Comparison of ENCODE assay signal across 18 cellular contexts in genomic region chr22:27284314-27284713, GRCh38.
DNase-seq lines count a peak whose midpoint lies in the region; ATAC-seq and TF ChIP-seq lines count a peak whose summit lies in the region.
"Had no signal": no experiment of that assay in that cellular context is flagged by ENCODE, and none has a peak within 500 bp of the region (broad histone marks: within the 10 kb centered on the region; RNA-seq: fewer than 3 reads in every experiment).

No MANE protein-coding gene starts in this region.

- H3K14ac ChIP-seq in neuronal stem cell (ENCODE audit: low read length) = no peak overlapping the region

- no peak for TF ChIP-seq POLR2A in upper lobe of left lung (IDR thresholded peaks at IDR 0.05)

- H2BK5ac ChIP-seq in neuronal stem cell (ENCODE audit: low read length) = no peak overlapping the region

- no peak overlapping the region for H3K4ac ChIP-seq in neuronal stem cell (ENCODE audit: low read length)

- H3K36me3 Mint-ChIP-seq in brain = peaks cover 5% of the 10 kb centered on the region
- no peaks in the 10 kb centered on the region for H3K36me3 Mint-ChIP-seq in activated T-helper 1 cell treated with anti-CD3 and anti-CD28 coated beads, Interleukin-12 subunit alpha, Interleukin-12 subunit beta, Interleukin-2, Interleukin-4 antibody, amounts not matched to agents 30 ng/mL and 10 ng/mL and 1 ng/mL, durations not matched to agents 14 hours and 24 hours and 36 hours (ENCODE audit: low read depth)
- H3K36me3 Mint-ChIP-seq: CD8-positive, alpha-beta T cell had no signal

- H3K9ac ChIP-seq in neuronal stem cell (ENCODE audit: low read depth, low read length, poor library complexity) = no peak overlapping the region
- H3K9ac ChIP-seq: BLaER1 treated with 17β-estradiol and CSF1 and Interleukin-3, amounts not matched to agents 10 nM and 100 nM had no signal

- no peak overlapping the region for H3K4me3 Mint-ChIP-seq in brain
- no peak overlapping the region for H3K4me3 Mint-ChIP-seq in activated T-helper 1 cell treated with anti-CD3 and anti-CD28 coated beads, Interleukin-12 subunit alpha, Interleukin-12 subunit beta, Interleukin-2, Interleukin-4 antibody, amounts not matched to agents 30 ng/mL and 10 ng/mL and 1 ng/mL, durations not matched to agents 14 hours and 24 hours and 36 hours
- H3K4me3 Mint-ChIP-seq: B cell; CD4-positive, alpha-beta T cell; CD8-positive, alpha-beta T cell had no signal

- no peaks in the 10 kb centered on the region for H3K79me1 ChIP-seq in neuronal stem cell (ENCODE audit: low read depth, low read length)

- H3K36me3 ChIP-seq in OCI-LY7 (ENCODE audit: insufficient read depth, low read length) = no peaks in the 10 kb centered on the region
- H3K36me3 ChIP-seq in neuronal stem cell (replicated peaks in 1 of 2; ENCODE audit: control insufficient read depth in 2 of 2, insufficient read depth in 2 of 2, low read length in 2 of 2) = no peaks in the 10 kb centered on the region
- no peaks in the 10 kb centered on the region for H3K36me3 ChIP-seq in upper lobe of left lung
- H3K36me3 ChIP-seq: BLaER1 treated with 17β-estradiol and CSF1 and Interleukin-3, amounts not matched to agents 10 nM and 100 nM had no signal

- no peak overlapping the region for H4K91ac ChIP-seq in neuronal stem cell (ENCODE audit: low read depth, low read length, poor library complexity)

- peaks cover 6% of the 10 kb centered on the region for H3K4me1 ChIP-seq in OCI-LY7 (ENCODE audit: insufficient read depth, low read length, poor library complexity, severe bottlenecking)
- H3K4me1 ChIP-seq in neuronal stem cell (ENCODE audit: control insufficient read depth in 2 of 2, insufficient read depth in 1 of 2, low read depth in 1 of 2, low read length in 2 of 2) = peaks cover 3 to 31% of the 10 kb centered on the region in 2 donors
- H3K4me1 ChIP-seq in upper lobe of left lung = no peaks in the 10 kb centered on the region
- H3K4me1 ChIP-seq: Caco-2 had no signal

- H3K27me3 ChIP-seq in neuronal stem cell (ENCODE audit: control insufficient read depth in 3 of 3, insufficient read depth in 3 of 3, low read depth in 1 of 3, low read length in 3 of 3) (no peaks in the 10 kb centered on the region), upper lobe of left lung (no peaks in the 10 kb centered on the region)
- H3K27me3 ChIP-seq: BLaER1 treated with 17β-estradiol and CSF1 and Interleukin-3, amounts not matched to agents 10 nM and 100 nM had no signal

- POLR2A ChIA-PET in OCI-LY7 (lab: Charles Lee) = no interaction called here

- no peaks in the 10 kb centered on the region for H3K79me2 ChIP-seq in OCI-LY7 (ENCODE audit: insufficient read depth, low read depth, low read length)

- no peaks in the 10 kb centered on the region for H3K9me2 ChIP-seq in OCI-LY7 (ENCODE audit: insufficient read depth, low read length)

- H3K27me3 Mint-ChIP-seq in brain = peaks cover 6% of the 10 kb centered on the region
- H3K27me3 Mint-ChIP-seq in activated T-helper 1 cell treated with anti-CD3 and anti-CD28 coated beads, Interleukin-12 subunit alpha, Interleukin-12 subunit beta, Interleukin-2, Interleukin-4 antibody, amounts not matched to agents 30 ng/mL and 10 ng/mL and 1 ng/mL, durations not matched to agents 14 hours and 24 hours and 36 hours (ENCODE audit: insufficient read depth) = no peaks in the 10 kb centered on the region

- H2BK120ac ChIP-seq in neuronal stem cell (ENCODE audit: low read depth, low read length) = no peak overlapping the region

- no peak overlapping the region for H3K27ac ChIP-seq in OCI-LY7 (ENCODE audit: low read depth, low read length, poor library complexity, severe bottlenecking)
- no peak overlapping the region for H3K27ac ChIP-seq in neuronal stem cell (replicated peaks; ENCODE audit: low read length)
- no peak overlapping the region for H3K27ac ChIP-seq in upper lobe of left lung
- H3K27ac ChIP-seq: BLaER1 treated with 17β-estradiol and CSF1 and Interleukin-3, amounts not matched to agents 10 nM and 100 nM; C4-2B had no signal

- no CpG with 5 or more reads among the region's 7 CpGs for WGBS in neuronal stem cell (ENCODE audit: extremely low coverage in 2 of 2, insufficient read length in 2 of 2, insufficient replicate concordance in 1 of 2), 2 donors
- 94 to 95% methylated on average over 7 of the region's 7 CpGs for WGBS in upper lobe of left lung, 2 donors

- H3K4me1 Mint-ChIP-seq in brain = peaks cover 50% of the 10 kb centered on the region
- H3K4me1 Mint-ChIP-seq in activated T-helper 1 cell treated with anti-CD3 and anti-CD28 coated beads, Interleukin-12 subunit alpha, Interleukin-12 subunit beta, Interleukin-2, Interleukin-4 antibody, amounts not matched to agents 30 ng/mL and 10 ng/mL and 1 ng/mL, durations not matched to agents 14 hours and 24 hours and 36 hours (ENCODE audit: low read depth) = no peaks in the 10 kb centered on the region
- H3K4me1 Mint-ChIP-seq: B cell had no signal

- H4K8ac ChIP-seq in neuronal stem cell (ENCODE audit: low read depth, low read length) = no peak overlapping the region

- no peak for TF ChIP-seq CTCF in OCI-LY7 (conservative IDR thresholded peaks at IDR 0.05; ENCODE audit: low read length)
- TF ChIP-seq CTCF in brain (conservative IDR thresholded peaks at IDR 0.05) = no peak
- TF ChIP-seq CTCF in upper lobe of left lung (IDR thresholded peaks at IDR 0.05) = no peak

- H3K9me3 ChIP-seq in OCI-LY7 (ENCODE audit: low read length) (peaks cover 10% of the 10 kb centered on the region), neuronal stem cell (replicated peaks in 1 of 2; ENCODE audit: control insufficient read depth in 2 of 2, insufficient read depth in 1 of 2, low read depth in 1 of 2, low read length in 2 of 2) (peaks cover 3 to 23% of the 10 kb centered on the region in 2 donors), upper lobe of left lung (peaks cover 0 to 3% (median 0%) of the 10 kb centered on the region in 4 donors)
- H3K9me3 ChIP-seq: Caco-2 had no signal

- CTCF ChIA-PET in OCI-LY7 (lab: Charles Lee; ENCODE audit: unreplicated experiment) = no interaction called here

- intact Hi-C loops in OCI-LY7 (cut with micrococcal nuclease; ENCODE audit: unreplicated experiment) = no loop called here
- intact Hi-C loops in activated T-helper 1 cell treated with anti-CD3 and anti-CD28 coated beads, Interleukin-12 subunit alpha, Interleukin-12 subunit beta, Interleukin-2, Interleukin-4 antibody, amounts not matched to agents 30 ng/mL and 10 ng/mL and 1 ng/mL, durations not matched to agents 14 hours and 24 hours and 36 hours (cut with micrococcal nuclease) = no loop called here

- no peak for DNase-seq in OCI-LY7 (ENCODE audit: low spot score)
- DNase-seq in neuronal stem cell (ENCODE audit: low spot score) = no peak
- DNase-seq in activated T-helper 1 cell treated with anti-CD3 and anti-CD28 coated beads, Interleukin-12 subunit alpha, Interleukin-12 subunit beta, Interleukin-2, Interleukin-4 antibody, amounts not matched to agents 30 ng/mL and 10 ng/mL and 1 ng/mL, durations not matched to agents 14 hours and 24 hours and 36 hours (ENCODE audit: low spot score) = no peak
- DNase-seq in upper lobe of left lung = no peak
- DNase-seq: 8988T; ACHN; Calu3; CD4-positive, alpha-beta T cell; CD8-positive, alpha-beta T cell; DMS79 treated with DMSO at 0.1 percent for 48 hours; GF-D8 had no signal

- no peak overlapping the region for H2BK12ac ChIP-seq in neuronal stem cell (ENCODE audit: low read length)

- no TSS peak for BruUV-seq in OCI-LY7 (replicated peaks; lab: Mats Ljungman, UMichigan)

- no peak overlapping the region for H2AK5ac ChIP-seq in neuronal stem cell (ENCODE audit: low read depth, low read length)

- no peak overlapping the region for H3K4me3 ChIP-seq in OCI-LY7 (ENCODE audit: low read depth, low read length, poor library complexity, severe bottlenecking)
- H3K4me3 ChIP-seq in neuronal stem cell (ENCODE audit: low read length in 2 of 2) = no peak overlapping the region
- no peak overlapping the region for H3K4me3 ChIP-seq in upper lobe of left lung
- H3K4me3 ChIP-seq: BLaER1 treated with 17β-estradiol and CSF1 and Interleukin-3, amounts not matched to agents 10 nM and 100 nM had no signal

- H2AFZ ChIP-seq in OCI-LY7 (ENCODE audit: low read length) (peak overlapping the region; percentile 36; the same call in 1 of the 2 replicates), neuronal stem cell (ENCODE audit: low read length) (peak overlapping the region; percentile 50)

- H3K18ac ChIP-seq in neuronal stem cell (ENCODE audit: low read length) = no peak overlapping the region

- TF ChIP-seq EP300 in upper lobe of left lung (IDR thresholded peaks at IDR 0.05) = no peak

- H4K20me1 ChIP-seq in OCI-LY7 (ENCODE audit: insufficient read depth, low read length) = no peaks in the 10 kb centered on the region
- H4K20me1 ChIP-seq: BLaER1 treated with 17β-estradiol and CSF1 and Interleukin-3, amounts not matched to agents 10 nM and 100 nM had no signal

- no peak overlapping the region for H3K23ac ChIP-seq in neuronal stem cell (ENCODE audit: low read depth, low read length, poor library complexity)

- no peak overlapping the region for H2BK15ac ChIP-seq in neuronal stem cell (ENCODE audit: low read length)

- peaks cover 0 to 30% (median 12%) of the 10 kb centered on the region in 5 experiments for H3K9me3 Mint-ChIP-seq in brain
- H3K9me3 Mint-ChIP-seq in activated T-helper 1 cell treated with anti-CD3 and anti-CD28 coated beads, Interleukin-12 subunit alpha, Interleukin-12 subunit beta, Interleukin-2, Interleukin-4 antibody, amounts not matched to agents 30 ng/mL and 10 ng/mL and 1 ng/mL, durations not matched to agents 14 hours and 24 hours and 36 hours = peaks cover 12% of the 10 kb centered on the region

- no peak for ATAC-seq in upper lobe of left lung (ENCODE audit: low FRiP score in 2 of 2)
- ATAC-seq in GM18498 (IDR thresholded peaks at IDR 0.05; ENCODE audit: unreplicated experiment) = no peak
- no peak for ATAC-seq in HG03045 (IDR thresholded peaks at IDR 0.05; ENCODE audit: unreplicated experiment)
- ATAC-seq: CD8-positive, alpha-beta T cell had no signal

- peak overlapping the region in 4 of 5 experiments; percentile 74 to 86 (median 84) for H3K27ac Mint-ChIP-seq in brain
- H3K27ac Mint-ChIP-seq in activated T-helper 1 cell treated with anti-CD3 and anti-CD28 coated beads, Interleukin-12 subunit alpha, Interleukin-12 subunit beta, Interleukin-2, Interleukin-4 antibody, amounts not matched to agents 30 ng/mL and 10 ng/mL and 1 ng/mL, durations not matched to agents 14 hours and 24 hours and 36 hours = no peak overlapping the region
- H3K27ac Mint-ChIP-seq: B cell; CD4-positive, alpha-beta T cell; CD8-positive, alpha-beta T cell had no signal

- H3K4me2 ChIP-seq in OCI-LY7 (ENCODE audit: low read length) = no peak overlapping the region
- H3K4me2 ChIP-seq in neuronal stem cell (ENCODE audit: insufficient read depth, low read length, poor library complexity, severe bottlenecking) = no peak overlapping the region
- H3K4me2 ChIP-seq: BLaER1 treated with 17β-estradiol and CSF1 and Interleukin-3, amounts not matched to agents 10 nM and 100 nM had no signal
